Comparison of ENCODE assay signal across 9 cellular contexts in genomic region chr12:56836317-56836716, GRCh38.
DNase-seq lines count a peak whose midpoint lies in the region; ATAC-seq and TF ChIP-seq lines count a peak whose summit lies in the region.
"Had no signal": no experiment of that assay in that cellular context is flagged by ENCODE, and none has a peak within 500 bp of the region (broad histone marks: within the 10 kb centered on the region; RNA-seq: fewer than 3 reads in every experiment).

No MANE protein-coding gene starts in this region.

- H3K27ac Mint-ChIP-seq in activated CD4-positive, alpha-beta T cell treated with anti-CD3 and anti-CD28 coated beads, Interleukin-2, amount 10 ng/mL, durations not matched to agents 7 days and 5 days: peak overlapping the region; percentile 79

- H3K27ac ChIP-seq in RWPE2 (ENCODE audit: poor library complexity, severe bottlenecking): peak overlapping the region; percentile 86
- peak overlapping the region; percentile 58 to 74 (median 63) for H3K27ac ChIP-seq in thyroid gland

- H3K27me3 ChIP-seq in RWPE2 (ENCODE audit: insufficient read depth, poor library complexity, severe bottlenecking) (no peaks in the 10 kb centered on the region), thyroid gland (no peaks in the 10 kb centered on the region)

- CTCF ChIA-PET in activated CD4-positive, alpha-beta T cell treated with anti-CD3 and anti-CD28 coated beads, Interleukin-2, amount 10 ng/mL, durations not matched to agents 7 days and 5 days (lab: Charles Lee): interaction anchor here (0.9 kb wide), 2 partner anchors 52 to 186 kb away, joined by 3 read pairs; no protein-coding TSS in a partner anchor

- peaks cover 5% of the 10 kb centered on the region for H3K27me3 Mint-ChIP-seq in activated CD4-positive, alpha-beta T cell treated with anti-CD3 and anti-CD28 coated beads, Interleukin-2, amount 10 ng/mL, durations not matched to agents 7 days and 5 days

- no peak for DNase-seq in activated CD4-positive, alpha-beta T cell treated with anti-CD3 and anti-CD28 coated beads, Interleukin-2, amount 10 ng/mL, durations not matched to agents 7 days and 5 days
- DNase-seq in activated CD4-positive, alpha-beta T cell treated with anti-CD3 and anti-CD28 coated beads, Interleukin-2, amount 50 U/mL, for 48 hours: no peak
- peak; percentile 81 for DNase-seq in RWPE2 (ENCODE audit: low spot score)
- DNase-seq in foreskin fibroblast: peak; percentile 18 to 44
- peak; percentile 77 to 79 for DNase-seq in thyroid gland
- no peak for DNase-seq in RKO (ENCODE audit: low spot score)
- no peak for DNase-seq in NCI-H345 (lab: John Stamatoyannopoulos, UW)

- H3K36me3 ChIP-seq in RWPE2 (ENCODE audit: low read depth): no peaks in the 10 kb centered on the region
- no peaks in the 10 kb centered on the region for H3K36me3 ChIP-seq in thyroid gland

- no peak overlapping the region for H3K4me3 Mint-ChIP-seq in activated CD4-positive, alpha-beta T cell treated with anti-CD3 and anti-CD28 coated beads, Interleukin-2, amount 10 ng/mL, durations not matched to agents 7 days and 5 days

- H3K4me1 Mint-ChIP-seq in activated CD4-positive, alpha-beta T cell treated with anti-CD3 and anti-CD28 coated beads, Interleukin-2, amount 10 ng/mL, durations not matched to agents 7 days and 5 days: peaks cover 18% of the 10 kb centered on the region

- no peak for TF ChIP-seq POLR2A in thyroid gland (IDR thresholded peaks at IDR 0.05)

- WGBS in thyroid gland, 2 donors: 13 to 27% methylated on average over 3 of the region's 3 CpGs

- intact Hi-C loops in thyroid gland (cut with DNase I): no loop called here

- H3K9me3 ChIP-seq in RWPE2 (ENCODE audit: severe bottlenecking): no peaks in the 10 kb centered on the region
- H3K9me3 ChIP-seq in thyroid gland: no peaks in the 10 kb centered on the region

- H3K4me1 ChIP-seq in RWPE2 (ENCODE audit: insufficient read depth, poor library complexity, severe bottlenecking): peaks cover 27% of the 10 kb centered on the region
- H3K4me1 ChIP-seq in thyroid gland: peaks cover 40 to 61% of the 10 kb centered on the region in 2 donors

- H3K36me3 Mint-ChIP-seq in activated CD4-positive, alpha-beta T cell treated with anti-CD3 and anti-CD28 coated beads, Interleukin-2, amount 10 ng/mL, durations not matched to agents 7 days and 5 days (ENCODE audit: low read depth): peaks cover 6% of the 10 kb centered on the region

- TF ChIP-seq CTCF in RWPE2 (IDR thresholded peaks at IDR 0.05; ENCODE audit: poor library complexity, severe bottlenecking) (no peak), foreskin fibroblast (IDR thresholded peaks at IDR 0.05; ENCODE audit: low read depth, low read length) (no peak), thyroid gland (IDR thresholded peaks at IDR 0.05) (no peak)

- ATAC-seq in RWPE2 (ENCODE audit: low read depth) (peak; percentile 61), GM21825 (IDR thresholded peaks at IDR 0.05; ENCODE audit: unreplicated experiment) (no peak)
- ATAC-seq: Panc1 had no signal

- no peak overlapping the region for H3K4me3 ChIP-seq in RWPE2 (ENCODE audit: severe bottlenecking)
- H3K4me3 ChIP-seq in foreskin fibroblast (ENCODE audit: low read depth in 1 of 2, low read length in 2 of 2): no peak overlapping the region
- H3K4me3 ChIP-seq in thyroid gland (replicated peaks in 1 of 3): no peak overlapping the region

- POLR2A ChIA-PET in activated CD4-positive, alpha-beta T cell treated with anti-CD3 and anti-CD28 coated beads, Interleukin-2, amount 10 ng/mL, durations not matched to agents 7 days and 5 days (lab: Charles Lee): no interaction called here

- peaks cover 6% of the 10 kb centered on the region for H3K9me3 Mint-ChIP-seq in activated CD4-positive, alpha-beta T cell treated with anti-CD3 and anti-CD28 coated beads, Interleukin-2, amount 10 ng/mL, durations not matched to agents 7 days and 5 days

Comparison
In these comparisons a context has a peak if more than half of its experiments do, and no peak if none do; other contexts are left out.
1. DNase-seq: peak in RWPE2 (single experiment), foreskin fibroblast (2 of 2) and thyroid gland (2 of 2); none in activated CD4-positive, alpha-beta T cell treated with anti-CD3 and anti-CD28 coated beads, Interleukin-2, amount 10 ng/mL, durations not matched to agents 7 days and 5 days (single experiment), activated CD4-positive, alpha-beta T cell treated with anti-CD3 and anti-CD28 coated beads, Interleukin-2, amount 50 U/mL, for 48 hours (0 of 2), RKO (single experiment) and NCI-H345 (single experiment).